Comparison of ENCODE assay signal across 1 cellular context in genomic region chr10:96513686-96514551, GRCh38.
TF ChIP-seq lines count a peak whose summit lies in the region.

TSS of gene TLL2 (minus strand) at chr10:96513926. CDS start at chr10:96513685, 241 bp downstream.

TF ChIP-seq in SK-N-SH treated with all-trans-retinoic acid at 6 μM for 48 hours, 23 proteins besides CTCF, POLR2A, EP300 and RAD21 (continued from another document):
- no peak for TF ChIP-seq TSHZ2 (CRISPR knock-in tag; IDR thresholded peaks at IDR 0.05)
